ENCODE assay signal across 29 cellular contexts in genomic region chr10:60410970-60411369, GRCh38.
"Had no signal": no experiment of that assay in that cellular context is flagged by ENCODE, and none has a peak within 500 bp of the region (broad histone marks: within the 10 kb centered on the region; RNA-seq: fewer than 3 reads in every experiment).

No MANE protein-coding gene starts in this region.

- H3K36me3 ChIP-seq: gastrocnemius medialis, neural progenitor cell, pancreas, right lobe of liver, tibial artery had no signal

- ATAC-seq: esophagus mucosa; gastrocnemius medialis; mucosa of descending colon; natural killer cell treated with Interleukin-12 subunit alpha and Interleukin-12 subunit beta and Interleukin-15 and Interleukin-18, amount 100 ng/mL, for 72 hours; pancreas; right lobe of liver; stimulated activated naive CD8-positive, alpha-beta T cell treated with anti-CD3 and anti-CD28 coated beads, Interleukin-15, Interleukin-2, amounts not matched to agents 100 U/mL and 50 U/mL, for 24 hours had no signal

- FAIRE-seq: keratinocyte, pancreas had no signal

- H3K4me2 ChIP-seq: neural progenitor cell, smooth muscle cell had no signal

- H3K27me3 Mint-ChIP-seq: memory B cell, type B pancreatic cell had no signal

- H3K27ac ChIP-seq: coronary artery, epithelial cell of prostate, gastrocnemius medialis, neural progenitor cell, pancreas, right lobe of liver, testis, tibial artery had no signal

- H3K9me3 Mint-ChIP-seq: memory B cell; naive B cell; natural killer cell treated with Interleukin-12 subunit alpha and Interleukin-12 subunit beta and Interleukin-15 and Interleukin-18, amount 100 ng/mL, for 72 hours; neural progenitor cell had no signal

- H3K36me3 Mint-ChIP-seq: memory B cell; naive B cell; natural killer cell treated with Interleukin-12 subunit alpha and Interleukin-12 subunit beta and Interleukin-15 and Interleukin-18, amount 100 ng/mL, for 72 hours; neural progenitor cell; type B pancreatic cell had no signal

- H2AFZ ChIP-seq: neural progenitor cell had no signal

- H3K27me3 ChIP-seq: gastrocnemius medialis, neural progenitor cell, pancreas, right lobe of liver, testis, tibial artery had no signal

- H3K9me3 ChIP-seq: gastrocnemius medialis, mucosa of descending colon, pancreas, right lobe of liver, testis, tibial artery had no signal

- H3K4me3 Mint-ChIP-seq: memory B cell; mesothelial cell of epicardium; naive B cell; natural killer cell treated with Interleukin-12 subunit alpha and Interleukin-12 subunit beta and Interleukin-15 and Interleukin-18, amount 100 ng/mL, for 72 hours; neural progenitor cell; type B pancreatic cell had no signal

- DNase-seq: dermis blood vessel endothelial cell; effector memory CD4-positive, alpha-beta T cell; foreskin fibroblast; gastrocnemius medialis; head of caudate nucleus; mucosa of descending colon; naive B cell; pancreas; retina; right lobe of liver; stimulated activated CD4-positive, alpha-beta T cell treated with anti-CD3 and anti-CD28 coated beads, Interleukin-12 subunit alpha, Interleukin-12 subunit beta, amount 100 ng/mL, for 4 hours; stimulated activated CD4-positive, alpha-beta T cell treated with anti-CD3 and anti-CD28 coated beads, Interleukin-1b, Interleukin-23, amount 100 ng/mL, for 48 hours; stimulated activated CD4-positive, alpha-beta T cell treated with anti-CD3 and anti-CD28 coated beads, Interleukin-4, amount 100 ng/mL, for 1 hour; stimulated activated CD8-positive, alpha-beta memory T cell treated with anti-CD3 and anti-CD28 coated beads, Interleukin-4, amount 100 ng/mL, for 48 hours; stimulated activated naive CD8-positive, alpha-beta T cell treated with anti-CD3 and anti-CD28 coated beads, Interleukin-15, Interleukin-2, amounts not matched to agents 100 U/mL and 50 U/mL, for 24 hours; substantia nigra; testis; tibial artery had no signal

- H3K4me1 ChIP-seq: gastrocnemius medialis, neural progenitor cell, pancreas, right lobe of liver, testis had no signal

- H3K9ac ChIP-seq: neural progenitor cell had no signal

- H3K27ac Mint-ChIP-seq: memory B cell; mesothelial cell of epicardium; natural killer cell treated with Interleukin-12 subunit alpha and Interleukin-12 subunit beta and Interleukin-15 and Interleukin-18, amount 100 ng/mL, for 72 hours; neural progenitor cell; type B pancreatic cell had no signal

- H3K4me3 ChIP-seq: coronary artery, gastrocnemius medialis, lung, mucosa of descending colon, neural progenitor cell, pancreas, right lobe of liver, smooth muscle cell, testis, tibial artery had no signal
